8 cellular contexts compared by ENCODE assay signal in genomic region chr22:35376728-35377472, GRCh38. TPM values are rescaled to one million over a fixed set of nuclear protein-coding genes. Genes with fewer than 3 reads are reported as not detected.
DNase-seq lines count a peak whose midpoint lies in the region; ATAC-seq, FAIRE-seq and TF ChIP-seq lines count a peak whose summit lies in the region.

No MANE protein-coding gene starts in this region.

- H3F3A ChIP-seq in smooth muscle cell (ENCODE audit: low read depth), result peaks cover 10% of the 10 kb centered on the region

- FAIRE-seq in G401.6 (lab: Jason Lieb, UNC), result peak; percentile 90

- DNase-seq in Karpas-422 (peak; percentile 95), SKM-1 (lab: John Stamatoyannopoulos, UW; ENCODE audit: unreplicated experiment) (peak; percentile 98), kidney epithelial cell (ENCODE audit: low read depth) (peak; percentile 95), smooth muscle cell (lab: John Stamatoyannopoulos, UW; ENCODE audit: unreplicated experiment) (peak; percentile 60)

- H4K20me1 ChIP-seq in Karpas-422 (ENCODE audit: insufficient read depth, low read depth, low read length) (no peaks in the 10 kb centered on the region), smooth muscle cell (ENCODE audit: low read depth) (no peaks in the 10 kb centered on the region)

- H3K9me2 ChIP-seq in Karpas-422 (replicated peaks; ENCODE audit: insufficient read depth, low read length), result no peaks in the 10 kb centered on the region

- H3K9me3 ChIP-seq in Karpas-422 (ENCODE audit: low read length), result no peaks in the 10 kb centered on the region
- no peaks in the 10 kb centered on the region for H3K9me3 ChIP-seq in smooth muscle cell (replicated peaks; ENCODE audit: low read depth)

- WGBS in smooth muscle cell (ENCODE audit: low lambda C conversion rate), result 5% methylated on average over 17 of the region's 17 CpGs

- no peaks in the 10 kb centered on the region for H3K79me2 ChIP-seq in Karpas-422 (ENCODE audit: low read length)
- H3K79me2 ChIP-seq in smooth muscle cell (ENCODE audit: low read depth), result no peaks in the 10 kb centered on the region

- peak overlapping the region; percentile 22; the same call in 1 of the 2 replicates for H3K4me3 ChIP-seq in Karpas-422 (ENCODE audit: low read length)
- no peak overlapping the region for H3K4me3 ChIP-seq in kidney epithelial cell (ENCODE audit: low read depth, low read length)
- no peak overlapping the region for H3K4me3 ChIP-seq in smooth muscle cell

- H3K27me3 ChIP-seq in Karpas-422 (ENCODE audit: low read length) (no peaks in the 10 kb centered on the region), kidney epithelial cell (ENCODE audit: control insufficient read depth, insufficient read depth, low read length) (no peaks in the 10 kb centered on the region), smooth muscle cell (ENCODE audit: low read depth) (no peaks in the 10 kb centered on the region)

- TF ChIP-seq CTCF in kidney epithelial cell (IDR thresholded peaks at IDR 0.05; ENCODE audit: insufficient read depth, low read length, poor library complexity, severe bottlenecking), result no peak
- no peak for TF ChIP-seq CTCF in smooth muscle cell (IDR thresholded peaks at IDR 0.05; ENCODE audit: borderline replicate concordance, insufficient read depth, poor library complexity, severe bottlenecking)

- H3K36me3 ChIP-seq in Karpas-422 (ENCODE audit: insufficient read depth, low read length) (no peaks in the 10 kb centered on the region), kidney epithelial cell (ENCODE audit: control insufficient read depth, insufficient read depth, low read length) (no peaks in the 10 kb centered on the region), smooth muscle cell (ENCODE audit: low read depth) (no peaks in the 10 kb centered on the region)

- H3K4me1 ChIP-seq in Karpas-422 (ENCODE audit: low read length), result peaks cover 50% of the 10 kb centered on the region
- H3K4me1 ChIP-seq in smooth muscle cell (ENCODE audit: low read depth), result peaks cover 18% of the 10 kb centered on the region

- H3K4me2 ChIP-seq in Karpas-422 (ENCODE audit: low read depth, low read length, poor library complexity, severe bottlenecking) (peak overlapping the region; percentile 56), smooth muscle cell (peak overlapping the region; percentile 72)

- H3K27ac ChIP-seq in Karpas-422 (ENCODE audit: low read length) (peak overlapping the region; percentile 86), cingulate gyrus (ENCODE audit: low read depth, low read length) (peak overlapping the region; percentile 79), smooth muscle cell (ENCODE audit: low read depth) (peak overlapping the region; percentile 68)

- ATAC-seq in GM21786 (IDR thresholded peaks at IDR 0.05; ENCODE audit: unreplicated experiment), result peak; percentile 63
- ATAC-seq in GM19397 (IDR thresholded peaks at IDR 0.05; ENCODE audit: unreplicated experiment), result no peak

- H3K9ac ChIP-seq in Karpas-422 (ENCODE audit: low read length), result peak overlapping the region; percentile 55
- H3K9ac ChIP-seq in smooth muscle cell (ENCODE audit: low read depth), result peak overlapping the region; percentile 32

- H2AFZ ChIP-seq in Karpas-422 (ENCODE audit: low read length), result peak overlapping the region; percentile 66
- no peak overlapping the region for H2AFZ ChIP-seq in smooth muscle cell (ENCODE audit: low read depth)

RNA-seq across cellular contexts. Expression of gene HMOX1, which starts 4.0 kb away (rescaled TPM):
- total RNA-seq in Karpas-422 (2014; rRNA removed; shearing (Covaris generic); ENCODE audit: low replicate concordance), result 1.3 and 1.8 TPM in 2 replicates
- 37.7 and 45.7 TPM in 2 replicates for total RNA-seq in kidney epithelial cell
- 11.7 and 13.7 TPM in 2 replicates for total RNA-seq in smooth muscle cell
- 7.7 and 9.8 TPM in 2 replicates for polyA plus RNA-seq in smooth muscle cell

RNA-seq across cellular contexts. Expression of gene MCM5, which starts 23.0 kb away (rescaled TPM):
- 83.7 and 97.4 TPM in 2 replicates for total RNA-seq in Karpas-422 (2014; rRNA removed; shearing (Covaris generic); ENCODE audit: low replicate concordance)
- total RNA-seq in kidney epithelial cell, result 31.5 and 34.6 TPM in 2 replicates
- 7.4 and 28.7 TPM in 2 replicates for total RNA-seq in smooth muscle cell
- polyA plus RNA-seq in smooth muscle cell, result 23.1 and 31.9 TPM in 2 replicates
